Comparison of ENCODE assay signal across 8 cellular contexts in the genomic region with DNA sequence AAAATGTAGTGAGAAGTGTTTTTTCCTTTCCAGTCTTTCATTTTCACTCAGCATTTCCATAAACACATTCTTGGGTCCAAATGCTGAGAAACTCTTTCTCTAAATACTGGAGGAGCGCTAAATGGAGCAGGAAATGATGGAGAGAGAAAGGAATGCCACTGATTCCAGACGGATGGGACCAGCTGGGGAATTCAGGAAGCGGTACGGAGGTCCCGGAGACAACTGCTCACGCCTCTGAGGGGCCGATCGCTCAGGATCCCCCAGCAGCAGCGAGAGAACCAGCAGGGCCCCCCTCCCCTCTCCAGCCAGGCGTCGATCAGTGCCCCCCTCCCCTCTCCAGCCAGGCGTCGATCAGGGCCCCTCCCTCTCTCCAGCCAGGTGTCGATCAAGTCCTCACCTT. TPM values are rescaled to one million over a fixed set of nuclear protein-coding genes. Genes with fewer than 3 reads are reported as not detected.
DNase-seq lines count a peak whose midpoint lies in the region; ATAC-seq and TF ChIP-seq lines count a peak whose summit lies in the region.

No MANE protein-coding gene starts in this region.

- no peaks in the 10 kb centered on the region for H4K20me1 ChIP-seq in H9 (ENCODE audit: control insufficient read depth, insufficient read depth, insufficient read length)

- no peak overlapping the region for H4K5ac ChIP-seq in H9 (ENCODE audit: insufficient read length, low read depth, low read length)

- H3K9me3 Mint-ChIP-seq in H9: peaks cover 0 to 7% of the 10 kb centered on the region in 2 experiments; a peak in 3 of 5 replicates
- H3K9me3 Mint-ChIP-seq in activated T-helper 17 cell treated with anti-CD3 and anti-CD28 coated beads, Interleukin-2, amount 50 U/mL, for 72 hours: no peaks in the 10 kb centered on the region

- H3K9me3 ChIP-seq in H9 (ENCODE audit: control insufficient read depth, low read depth, low read length) (no peaks in the 10 kb centered on the region), heart right ventricle (no peaks in the 10 kb centered on the region), sigmoid colon (no peaks in the 10 kb centered on the region)

- ATAC-seq in activated T-helper 17 cell treated with anti-CD3 and anti-CD28 coated beads, Interleukin-2, amount 50 U/mL, for 72 hours (replicated peaks): no peak
- peak in 7 of 8 donors; percentile 54 to 78 (median 75) for ATAC-seq in heart right ventricle
- ATAC-seq in left colon: no peak

- no peaks in the 10 kb centered on the region; the same call in 1 of the 2 replicates for H3K27me3 Mint-ChIP-seq in H9 (ENCODE audit: low read depth)
- no peaks in the 10 kb centered on the region for H3K27me3 Mint-ChIP-seq in activated T-helper 17 cell treated with anti-CD3 and anti-CD28 coated beads, Interleukin-2, amount 50 U/mL, for 72 hours

- peak; percentile 94 for DNase-seq in H9
- peak in 1 of 2 donors; percentile 54 for DNase-seq in heart right ventricle
- DNase-seq in sigmoid colon: no peak
- no peak for DNase-seq in activated CD8-positive, alpha-beta memory T cell treated with anti-CD3 and anti-CD28 coated beads for 24 hours
- no peak for DNase-seq in posterior vena cava (ENCODE audit: low spot score)
- no peak for DNase-seq in left colon
- DNase-seq in NCI-H526 (lab: John Stamatoyannopoulos, UW): no peak

- no peaks in the 10 kb centered on the region; the same call in 1 of the 2 replicates for H3K79me2 ChIP-seq in H9 (ENCODE audit: insufficient read depth, low read length)

- no peak overlapping the region for H2AFZ ChIP-seq in H9 (ENCODE audit: low read length)

- H3K9ac ChIP-seq in H9 (ENCODE audit: extremely low read depth, insufficient read length, low read length): no peak overlapping the region

- no peak overlapping the region for H2BK5ac ChIP-seq in H9 (ENCODE audit: insufficient read length, low read length)

- H3K36me3 ChIP-seq in heart right ventricle: no peaks in the 10 kb centered on the region
- H3K36me3 ChIP-seq in sigmoid colon: no peaks in the 10 kb centered on the region

- H3K4ac ChIP-seq in H9 (ENCODE audit: low read depth, low read length): no peak overlapping the region

- H3K56ac ChIP-seq in H9 (ENCODE audit: insufficient read length, low read depth, low read length): no peak overlapping the region

- no peak overlapping the region for H2BK15ac ChIP-seq in H9 (ENCODE audit: low read depth, low read length)

- H3K36me3 Mint-ChIP-seq in H9 (ENCODE audit: insufficient read depth in 1 of 3, low read depth in 3 of 3): peaks cover 3 to 11% (median 8%) of the 10 kb centered on the region in 3 experiments; a peak in 3 of 7 replicates
- peaks cover 25% of the 10 kb centered on the region for H3K36me3 Mint-ChIP-seq in activated T-helper 17 cell treated with anti-CD3 and anti-CD28 coated beads, Interleukin-2, amount 50 U/mL, for 72 hours (ENCODE audit: low read depth)

- H2AK5ac ChIP-seq in H9 (ENCODE audit: insufficient read length, low read length): no peak overlapping the region

- peak overlapping the region in 2 of 3 experiments; percentile 32 to 53; a peak in 5 of 7 replicates for H3K27ac Mint-ChIP-seq in H9
- H3K27ac Mint-ChIP-seq in activated T-helper 17 cell treated with anti-CD3 and anti-CD28 coated beads, Interleukin-2, amount 50 U/mL, for 72 hours: peak overlapping the region; percentile 87

- no peak overlapping the region for H2BK20ac ChIP-seq in H9 (ENCODE audit: low read depth, low read length, poor library complexity, severe bottlenecking)

- TF ChIP-seq CTCF in H9 (conservative IDR thresholded peaks at IDR 0.05) (no peak), heart right ventricle (IDR thresholded peaks at IDR 0.05) (no peak), sigmoid colon (IDR thresholded peaks at IDR 0.05) (no peak)

- peak overlapping the region; percentile 53 to 71 for H3K4me3 Mint-ChIP-seq in H9
- H3K4me3 Mint-ChIP-seq in activated T-helper 17 cell treated with anti-CD3 and anti-CD28 coated beads, Interleukin-2, amount 50 U/mL, for 72 hours: peak overlapping the region; percentile 70

- H3K4me3 ChIP-seq in heart right ventricle (peak overlapping the region in 3 of 10 donors; percentile 9 to 25 (median 12)), sigmoid colon (peak overlapping the region in 1 of 4 donors; percentile 27)

- no peak overlapping the region for H4K91ac ChIP-seq in H9 (ENCODE audit: insufficient read length, low read depth, low read length)

- H3K23me2 ChIP-seq in H9 (ENCODE audit: insufficient read length, low read depth, low read length, poor library complexity, severe bottlenecking): no peaks in the 10 kb centered on the region

- no peak overlapping the region for H2BK120ac ChIP-seq in H9 (ENCODE audit: low read depth, low read length, poor library complexity, severe bottlenecking)

- H3K27me3 ChIP-seq in H9 (ENCODE audit: insufficient read depth, low read length) (no peaks in the 10 kb centered on the region), heart right ventricle (no peaks in the 10 kb centered on the region), sigmoid colon (no peaks in the 10 kb centered on the region)

- H3K18ac ChIP-seq in H9 (ENCODE audit: insufficient read length, low read depth, low read length): no peak overlapping the region

- no peak overlapping the region for H2BK12ac ChIP-seq in H9 (ENCODE audit: insufficient read length, low read depth, low read length)

- TF ChIP-seq POLR2A in sigmoid colon (IDR thresholded peaks at IDR 0.05): no peak

- peak overlapping the region; percentile 22 for H3K4me2 ChIP-seq in H9 (ENCODE audit: insufficient read depth, insufficient read length, low read length)

- no peak overlapping the region for H4K8ac ChIP-seq in H9 (replicated peaks; ENCODE audit: insufficient read length, low read depth, low read length)

- H3K4me1 ChIP-seq in H9 (ENCODE audit: insufficient read depth, low read length) (no peaks in the 10 kb centered on the region; the same call in 1 of the 2 replicates), heart right ventricle (peaks cover 13 to 76% (median 38%) of the 10 kb centered on the region in 9 donors), sigmoid colon (peaks cover 0 to 34% (median 20%) of the 10 kb centered on the region in 4 donors)

- H3K27ac ChIP-seq in H9 (ENCODE audit: insufficient read length, low read depth, low read length) (peak overlapping the region; percentile 76), heart right ventricle (peak overlapping the region in 9 of 10 donors; percentile 37 to 86 (median 78)), sigmoid colon (peak overlapping the region; percentile 67 to 81 (median 75))

- WGBS in H9 (ENCODE audit: extremely low coverage, insufficient read length, low lambda C conversion rate): no CpG with 5 or more reads among the region's 14 CpGs
- 31 to 40% methylated on average over 11 to 14 of the region's 14 CpGs for WGBS in heart right ventricle, 2 donors
- whole genome bisulfite sequencing in sigmoid colon, 2 donors: 5 to 23% methylated on average over 14 of the region's 14 CpGs

- H3K4me1 Mint-ChIP-seq in H9: peaks cover 37 to 38% of the 10 kb centered on the region in 2 experiments
- peaks cover 36% of the 10 kb centered on the region for H3K4me1 Mint-ChIP-seq in activated T-helper 17 cell treated with anti-CD3 and anti-CD28 coated beads, Interleukin-2, amount 50 U/mL, for 72 hours

- no peak overlapping the region for H3K23ac ChIP-seq in H9 (ENCODE audit: insufficient read length, low read depth, low read length)

- intact Hi-C loops in heart right ventricle (cut with DNase I): no loop called here
- intact Hi-C loops in sigmoid colon (cut with DNase I): no loop called here
- intact Hi-C loops in posterior vena cava (cut with DNase I): no loop called here
- intact Hi-C loops in left colon (cut with DNase I, micrococcal nuclease): no loop called here

- no peak overlapping the region for H3K14ac ChIP-seq in H9 (ENCODE audit: insufficient read depth, low read length)

- H3K79me1 ChIP-seq in H9 (ENCODE audit: insufficient read depth, low read depth, low read length, poor library complexity, severe bottlenecking): no peaks in the 10 kb centered on the region

- no peak overlapping the region for H3T11ph ChIP-seq in H9 (ENCODE audit: low read length)

- no peak for TF ChIP-seq EP300 in sigmoid colon (IDR thresholded peaks at IDR 0.05)

RNA-seq across cellular contexts. Expression of gene RASA3, which starts 13.2 kb away (rescaled TPM):
- 11.7 and 12.3 TPM in 2 replicates for total RNA-seq in H9 (2021)
- total RNA-seq in activated T-helper 17 cell treated with anti-CD3 and anti-CD28 coated beads, Interleukin-2, amount 50 U/mL, for 72 hours: 10 to 100 TPM; 18.4 to 62.5 TPM
- 10 to 100 TPM in 7 of 10 donors, 1 to 10 TPM in 3; 7.3 to 16.9 (median 10.6) TPM for total RNA-seq in heart right ventricle
- 1 to 10 TPM; 6.8 to 7.3 TPM for polyA plus RNA-seq in heart right ventricle
- total RNA-seq in sigmoid colon: 10 to 100 TPM; 15.0 to 22.4 (median 17.8) TPM
- 10 to 100 TPM in 1 of 3 donors, 1 to 10 TPM in 2; 4.2 to 16.9 (median 5.4) TPM for polyA plus RNA-seq in sigmoid colon
- 10 to 100 TPM; 28.8 to 30.1 TPM for total RNA-seq in posterior vena cava
- total RNA-seq in left colon: 1 to 10 TPM; 6.5 to 9.0 TPM

RNA-seq across cellular contexts. Expression of gene CFAP97D2, which starts 59.9 kb away (rescaled TPM):
- not detected in 2 replicates for total RNA-seq in H9 (2021)
- not detected for total RNA-seq in activated T-helper 17 cell treated with anti-CD3 and anti-CD28 coated beads, Interleukin-2, amount 50 U/mL, for 72 hours
- total RNA-seq in heart right ventricle: not detected
- polyA plus RNA-seq in heart right ventricle: not detected
- total RNA-seq in sigmoid colon: not detected
- under 1 TPM in 1 of 3 donors, not detected in 2; 0.04 TPM for polyA plus RNA-seq in sigmoid colon
- not detected for total RNA-seq in posterior vena cava
- not detected for total RNA-seq in left colon

Comparison
In these comparisons a context has a peak if more than half of its experiments do, and no peak if none do; other contexts are left out.
1. ATAC-seq: peak in heart right ventricle (7 of 8); none in activated T-helper 17 cell treated with anti-CD3 and anti-CD28 coated beads, Interleukin-2, amount 50 U/mL, for 72 hours (single experiment) and left colon (single experiment).
2. Peak in every context shown above with its lines, with median percentiles within 50 percentile points of each other: H3K27ac ChIP-seq.